ENCODE assay signal across 2 cellular contexts in the genomic region with DNA sequence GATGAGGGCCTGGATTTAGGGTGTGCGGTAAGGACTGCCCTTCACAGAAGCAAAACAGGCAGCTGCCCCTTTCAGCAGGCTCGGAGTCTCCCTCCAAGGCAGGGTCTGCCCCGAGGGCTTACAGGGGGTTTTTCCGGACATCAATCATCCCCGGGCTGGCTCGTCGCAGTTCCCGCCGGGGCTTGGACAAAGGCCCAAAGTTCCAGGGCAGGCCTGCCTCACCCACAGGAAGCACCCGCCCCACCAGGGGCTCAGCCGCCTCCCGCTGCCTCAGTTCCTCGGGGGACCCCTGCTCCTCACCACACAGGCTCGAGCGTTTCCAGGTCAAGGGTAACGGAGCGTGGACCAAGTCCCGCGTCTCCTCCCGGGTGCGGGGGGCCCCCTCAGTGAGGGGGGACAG.
TF ChIP-seq lines count a peak whose summit lies in the region.

No MANE protein-coding gene starts in this region.

TF ChIP-seq in SK-N-SH, 30 proteins besides CTCF, POLR2A, EP300 and RAD21 (continued from another document):
- TF ChIP-seq, protein P1, sequence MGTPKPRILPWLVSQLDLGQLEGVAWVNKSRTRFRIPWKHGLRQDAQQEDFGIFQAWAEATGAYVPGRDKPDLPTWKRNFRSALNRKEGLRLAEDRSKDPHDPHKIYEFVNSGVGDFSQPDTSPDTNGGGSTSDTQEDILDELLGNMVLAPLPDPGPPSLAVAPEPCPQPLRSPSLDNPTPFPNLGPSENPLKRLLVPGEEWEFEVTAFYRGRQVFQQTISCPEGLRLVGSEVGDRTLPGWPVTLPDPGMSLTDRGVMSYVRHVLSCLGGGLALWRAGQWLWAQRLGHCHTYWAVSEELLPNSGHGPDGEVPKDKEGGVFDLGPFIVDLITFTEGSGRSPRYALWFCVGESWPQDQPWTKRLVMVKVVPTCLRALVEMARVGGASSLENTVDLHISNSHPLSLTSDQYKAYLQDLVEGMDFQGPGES (IDR thresholded peaks at IDR 0.05; ENCODE audit: low read depth, low read length): no peak
- TF ChIP-seq YY1 (IDR thresholded peaks at IDR 0.05; ENCODE audit: low read depth) (no peak), ELF1 (IDR thresholded peaks at IDR 0.05) (no peak), SMC3 (IDR thresholded peaks at IDR 0.05; ENCODE audit: low read depth, low read length) (no peak), GABPA (IDR thresholded peaks at IDR 0.05; ENCODE audit: low read depth) (no peak), TCF12 (IDR thresholded peaks at IDR 0.05) (no peak), POLR2AphosphoS5 (IDR thresholded peaks at IDR 0.05; ENCODE audit: low read depth, low read length) (no peak), GATA2 (CRISPR knock-in tag; IDR thresholded peaks at IDR 0.05) (no peak), CHD2 (IDR thresholded peaks at IDR 0.05; ENCODE audit: low read length, partially characterized antibody) (no peak), FOXM1 (IDR thresholded peaks at IDR 0.05; ENCODE audit: low read depth) (no peak)
- TF ChIP-seq, protein P2, sequence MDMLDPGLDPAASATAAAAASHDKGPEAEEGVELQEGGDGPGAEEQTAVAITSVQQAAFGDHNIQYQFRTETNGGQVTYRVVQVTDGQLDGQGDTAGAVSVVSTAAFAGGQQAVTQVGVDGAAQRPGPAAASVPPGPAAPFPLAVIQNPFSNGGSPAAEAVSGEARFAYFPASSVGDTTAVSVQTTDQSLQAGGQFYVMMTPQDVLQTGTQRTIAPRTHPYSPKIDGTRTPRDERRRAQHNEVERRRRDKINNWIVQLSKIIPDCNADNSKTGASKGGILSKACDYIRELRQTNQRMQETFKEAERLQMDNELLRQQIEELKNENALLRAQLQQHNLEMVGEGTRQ (IDR thresholded peaks at IDR 0.05; ENCODE audit: borderline replicate concordance, low read depth, low read length): no peak
- TF ChIP-seq, protein P3, sequence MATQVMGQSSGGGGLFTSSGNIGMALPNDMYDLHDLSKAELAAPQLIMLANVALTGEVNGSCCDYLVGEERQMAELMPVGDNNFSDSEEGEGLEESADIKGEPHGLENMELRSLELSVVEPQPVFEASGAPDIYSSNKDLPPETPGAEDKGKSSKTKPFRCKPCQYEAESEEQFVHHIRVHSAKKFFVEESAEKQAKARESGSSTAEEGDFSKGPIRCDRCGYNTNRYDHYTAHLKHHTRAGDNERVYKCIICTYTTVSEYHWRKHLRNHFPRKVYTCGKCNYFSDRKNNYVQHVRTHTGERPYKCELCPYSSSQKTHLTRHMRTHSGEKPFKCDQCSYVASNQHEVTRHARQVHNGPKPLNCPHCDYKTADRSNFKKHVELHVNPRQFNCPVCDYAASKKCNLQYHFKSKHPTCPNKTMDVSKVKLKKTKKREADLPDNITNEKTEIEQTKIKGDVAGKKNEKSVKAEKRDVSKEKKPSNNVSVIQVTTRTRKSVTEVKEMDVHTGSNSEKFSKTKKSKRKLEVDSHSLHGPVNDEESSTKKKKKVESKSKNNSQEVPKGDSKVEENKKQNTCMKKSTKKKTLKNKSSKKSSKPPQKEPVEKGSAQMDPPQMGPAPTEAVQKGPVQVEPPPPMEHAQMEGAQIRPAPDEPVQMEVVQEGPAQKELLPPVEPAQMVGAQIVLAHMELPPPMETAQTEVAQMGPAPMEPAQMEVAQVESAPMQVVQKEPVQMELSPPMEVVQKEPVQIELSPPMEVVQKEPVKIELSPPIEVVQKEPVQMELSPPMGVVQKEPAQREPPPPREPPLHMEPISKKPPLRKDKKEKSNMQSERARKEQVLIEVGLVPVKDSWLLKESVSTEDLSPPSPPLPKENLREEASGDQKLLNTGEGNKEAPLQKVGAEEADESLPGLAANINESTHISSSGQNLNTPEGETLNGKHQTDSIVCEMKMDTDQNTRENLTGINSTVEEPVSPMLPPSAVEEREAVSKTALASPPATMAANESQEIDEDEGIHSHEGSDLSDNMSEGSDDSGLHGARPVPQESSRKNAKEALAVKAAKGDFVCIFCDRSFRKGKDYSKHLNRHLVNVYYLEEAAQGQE (IDR thresholded peaks at IDR 0.05; ENCODE audit: low read depth, low read length): no peak

TF ChIP-seq in SK-N-SH treated with all-trans-retinoic acid at 6 μM for 48 hours, 23 proteins besides CTCF, POLR2A, EP300 and RAD21 (continued from another document):
- TF ChIP-seq, protein P4, sequence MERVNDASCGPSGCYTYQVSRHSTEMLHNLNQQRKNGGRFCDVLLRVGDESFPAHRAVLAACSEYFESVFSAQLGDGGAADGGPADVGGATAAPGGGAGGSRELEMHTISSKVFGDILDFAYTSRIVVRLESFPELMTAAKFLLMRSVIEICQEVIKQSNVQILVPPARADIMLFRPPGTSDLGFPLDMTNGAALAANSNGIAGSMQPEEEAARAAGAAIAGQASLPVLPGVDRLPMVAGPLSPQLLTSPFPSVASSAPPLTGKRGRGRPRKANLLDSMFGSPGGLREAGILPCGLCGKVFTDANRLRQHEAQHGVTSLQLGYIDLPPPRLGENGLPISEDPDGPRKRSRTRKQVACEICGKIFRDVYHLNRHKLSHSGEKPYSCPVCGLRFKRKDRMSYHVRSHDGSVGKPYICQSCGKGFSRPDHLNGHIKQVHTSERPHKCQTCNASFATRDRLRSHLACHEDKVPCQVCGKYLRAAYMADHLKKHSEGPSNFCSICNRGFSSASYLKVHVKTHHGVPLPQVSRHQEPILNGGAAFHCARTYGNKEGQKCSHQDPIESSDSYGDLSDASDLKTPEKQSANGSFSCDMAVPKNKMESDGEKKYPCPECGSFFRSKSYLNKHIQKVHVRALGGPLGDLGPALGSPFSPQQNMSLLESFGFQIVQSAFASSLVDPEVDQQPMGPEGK (CRISPR knock-in tag; IDR thresholded peaks at IDR 0.05; ENCODE audit: borderline replicate concordance): no peak
- TF ChIP-seq TOX (CRISPR knock-in tag; IDR thresholded peaks at IDR 0.05; ENCODE audit: borderline replicate concordance) (no peak), TCF4 (CRISPR knock-in tag; IDR thresholded peaks at IDR 0.05; ENCODE audit: borderline replicate concordance) (no peak)
